In the genomic region with DNA sequence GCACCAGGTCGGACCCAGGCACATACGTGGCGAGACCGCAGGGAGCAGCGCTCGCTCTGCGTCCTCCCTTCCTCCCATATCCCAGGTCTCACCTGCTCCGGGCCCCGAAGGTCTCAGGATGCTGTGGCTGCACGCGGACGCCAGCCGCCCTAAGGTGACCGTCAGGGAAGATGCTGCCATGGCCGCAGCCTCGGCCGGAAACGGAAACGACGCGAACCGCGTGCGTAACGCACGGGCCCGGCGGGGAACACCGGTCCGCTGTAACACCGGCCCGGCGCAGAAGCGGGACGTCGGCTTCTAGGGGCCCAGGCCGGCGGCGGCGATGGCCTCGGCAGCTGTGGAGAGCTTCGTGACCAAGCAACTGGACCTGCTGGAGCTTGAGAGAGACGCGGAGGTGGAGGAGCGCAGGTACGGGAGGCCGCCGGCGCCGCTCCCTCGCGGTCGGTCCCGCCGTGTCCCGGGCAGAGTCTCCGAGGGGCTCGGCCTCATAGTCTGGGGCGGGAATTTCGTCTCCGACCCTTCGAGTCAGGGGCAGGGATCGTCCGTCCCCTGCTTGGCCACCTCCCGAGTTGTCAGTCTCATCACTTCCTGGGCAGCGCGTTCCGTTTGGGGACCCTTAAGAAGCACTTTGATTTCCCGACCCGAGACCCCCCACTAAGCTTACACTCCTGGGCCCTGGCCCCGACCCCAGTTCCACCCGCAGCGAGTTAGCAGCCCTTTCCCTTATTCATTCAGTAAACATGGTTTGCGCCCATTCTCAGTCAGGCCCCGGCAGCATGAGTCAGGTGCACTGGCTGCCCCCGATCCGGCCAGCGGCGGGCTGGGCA, we compare ENCODE assay signal across 8 cellular contexts. TPM values are rescaled to one million over a fixed set of nuclear protein-coding genes. Genes with fewer than 3 reads are reported as not detected.
A peak's percentile ranks its signal among the peaks of the same experiment; 100 is the strongest.
DNase-seq lines count a peak whose midpoint lies in the region; ATAC-seq, FAIRE-seq and TF ChIP-seq lines count a peak whose summit lies in the region.

IGHMBP2 (plus strand) TSS at position 261 of the 827 bp plus-strand sequence; CDS start at position 323, 62 bp downstream.
MRPL21 (minus strand) TSS at position 202 of the 827 bp plus-strand sequence; CDS start at position 180, 22 bp downstream.

- no peaks in the 10 kb centered on the region for H3K9me3 Mint-ChIP-seq in central memory CD8-positive, alpha-beta T cell

- H3K79me2 ChIP-seq in keratinocyte (ENCODE audit: control insufficient read depth, insufficient read depth, low read length), result peaks cover 56% of the 10 kb centered on the region

- no peaks in the 10 kb centered on the region for H3K27me3 ChIP-seq in keratinocyte (ENCODE audit: control insufficient read depth, extremely low read depth, insufficient read depth, low read length)

- no peaks in the 10 kb centered on the region for H3K9me1 ChIP-seq in keratinocyte (ENCODE audit: control insufficient read depth, extremely low read depth, insufficient read depth, low read length)

- H3K27ac ChIP-seq in keratinocyte (ENCODE audit: control insufficient read depth, insufficient read depth, low read length), result peak within 1 kb of the TSS; percentile 84

- peaks cover 19% of the 10 kb centered on the region for H3K4me1 ChIP-seq in keratinocyte (ENCODE audit: control insufficient read depth, extremely low read depth, insufficient read depth, low read length)

- peaks cover 58% of the 10 kb centered on the region for H3K4me1 Mint-ChIP-seq in central memory CD8-positive, alpha-beta T cell

- peaks cover 39% of the 10 kb centered on the region for H3K36me3 Mint-ChIP-seq in central memory CD8-positive, alpha-beta T cell (ENCODE audit: insufficient read depth)

- dilution Hi-C loops in keratinocyte (cut with MboI; ENCODE audit: extremely low pct_ligation_motif_present, low sequenced_read_pairs), result no loop called here

- DNase-seq in SIG-M5 treated with dmso at 0.1 percent for 504 hours (lab: John Stamatoyannopoulos, UW; ENCODE audit: unreplicated experiment) (peak; percentile 65), SIG-M5 (lab: John Stamatoyannopoulos, UW) (no peak), NCI-H2196 treated with DMSO at 0.1 percent for 48 hours (lab: John Stamatoyannopoulos, UW; ENCODE audit: unreplicated experiment) (peak; percentile 63), keratinocyte (ENCODE audit: low read depth, low spot score) (no peak)
- DNase-seq in activated CD4-positive, CD25-positive, alpha-beta regulatory T cell treated with anti-CD3 and anti-CD28 coated beads, Interleukin-2, amount 50 U/mL, for 16 hours (ENCODE audit: low read depth, low spot score), result peak; percentile 74
- DNase-seq in central memory CD8-positive, alpha-beta T cell (ENCODE audit: low spot score in 2 of 2), result peak; percentile 74 to 82
- DNase-seq in stimulated activated CD4-positive, alpha-beta T cell treated with anti-CD3 and anti-CD28 coated beads, Interleukin-15, amount 100 ng/mL, for 1 hour (ENCODE audit: low read depth in 1 of 2, low spot score in 1 of 2), result peak; percentile 69 to 82

- TF ChIP-seq CTCF in keratinocyte (optimal IDR thresholded peaks at IDR 0.05 in 1 of 3, IDR thresholded peaks at IDR 0.05 in 1 of 3, conservative IDR thresholded peaks at IDR 0.05 in 1 of 3; ENCODE audit: extremely low read depth in 1 of 3, insufficient read depth in 2 of 3, low read length in 3 of 3), result no peak

- no peak for FAIRE-seq in keratinocyte (lab: Jason Lieb, UNC)

- peak within 1 kb of the TSS; percentile 99 for H3K27ac Mint-ChIP-seq in central memory CD8-positive, alpha-beta T cell (ENCODE audit: low read depth)

- H3K27me3 Mint-ChIP-seq in central memory CD8-positive, alpha-beta T cell, result no peaks in the 10 kb centered on the region

- H3K4me3 ChIP-seq in keratinocyte (ENCODE audit: control insufficient read depth in 2 of 3, extremely low read depth in 1 of 3, insufficient read depth in 2 of 3, low read depth in 1 of 3, low read length in 3 of 3), result peak within 1 kb of the TSS; percentile 53 to 96 (median 92)

- peak within 1 kb of the TSS; percentile 99 for H2AFZ ChIP-seq in keratinocyte (ENCODE audit: control insufficient read depth, low read length)

- H3K9me3 ChIP-seq in keratinocyte (ENCODE audit: control insufficient read depth, low read depth, low read length), result no peaks in the 10 kb centered on the region

- peak within 1 kb of the TSS; percentile 94 for H3K9ac ChIP-seq in keratinocyte (ENCODE audit: control insufficient read depth, extremely low read depth, insufficient read depth, low read length)

- peak within 1 kb of the TSS; percentile 99 for H3K4me3 Mint-ChIP-seq in central memory CD8-positive, alpha-beta T cell

- no peaks in the 10 kb centered on the region for H4K20me1 ChIP-seq in keratinocyte (ENCODE audit: control insufficient read depth, extremely low read depth, insufficient read depth, low read length)

- peak within 1 kb of the TSS; percentile 93 for H3K4me2 ChIP-seq in keratinocyte (ENCODE audit: control insufficient read depth, extremely low read depth, insufficient read depth, low read depth, low read length)

- ATAC-seq in HG03039 (IDR thresholded peaks at IDR 0.05; ENCODE audit: unreplicated experiment), result peak; percentile 84
- peak; percentile 89 for ATAC-seq in central memory CD8-positive, alpha-beta T cell (replicated peaks; ENCODE audit: extremely low read depth, poor library complexity, severe bottlenecking)

- peaks cover 21 to 23% of the 10 kb centered on the region in 2 experiments for H3K36me3 ChIP-seq in keratinocyte (ENCODE audit: control insufficient read depth in 2 of 2, extremely low read depth in 1 of 2, insufficient read depth in 2 of 2, low read length in 2 of 2)

RNA-seq across cellular contexts. Expression of gene IGHMBP2, which starts in this region (rescaled TPM):
- polyA plus RNA-seq in keratinocyte, result 6.2 to 10.0 TPM (median 7.3 TPM) in 3 replicates
- polyA plus RNA-seq in keratinocyte (2011; ENCODE audit: low read depth), result 8.5 TPM
- polyA plus RNA-seq in keratinocyte (2011; cell fraction: cytosol; rRNA removed), result 4.2 and 7.1 TPM in 2 replicates
- polyA plus RNA-seq in keratinocyte (2011; cell fraction: nucleus; rRNA removed), result 21.3 and 27.7 TPM in 2 replicates
- 6.8 and 7.4 TPM in 2 replicates for polyA plus RNA-seq in keratinocyte (2012; ENCODE audit: low replicate concordance)
- 8.4 to 19.3 TPM (median 12.9 TPM) in 3 replicates for polyA minus RNA-seq in keratinocyte
- 8.1 TPM for polyA minus RNA-seq in keratinocyte (2011; cell fraction: cytosol; rRNA and poly(A)+ RNA removed)
- 12.2 and 14.3 TPM in 2 replicates for polyA minus RNA-seq in keratinocyte (2011; cell fraction: nucleus; rRNA and poly(A)+ RNA removed)

RNA-seq across cellular contexts. Expression of gene MRPL21, which starts in this region (rescaled TPM):
- polyA plus RNA-seq in keratinocyte, result 85.8 to 120 TPM (median 115 TPM) in 3 replicates
- polyA plus RNA-seq in keratinocyte (2011; ENCODE audit: low read depth), result 39.1 TPM
- polyA plus RNA-seq in keratinocyte (2011; cell fraction: cytosol; rRNA removed), result 69.4 and 91.8 TPM in 2 replicates
- 38.2 and 40.5 TPM in 2 replicates for polyA plus RNA-seq in keratinocyte (2011; cell fraction: nucleus; rRNA removed)
- polyA plus RNA-seq in keratinocyte (2012; ENCODE audit: low replicate concordance), result 65.3 and 103 TPM in 2 replicates
- 26.2 to 34.7 TPM (median 31.8 TPM) in 3 replicates for polyA minus RNA-seq in keratinocyte
- polyA minus RNA-seq in keratinocyte (2011; cell fraction: cytosol; rRNA and poly(A)+ RNA removed), result 67.5 TPM
- polyA minus RNA-seq in keratinocyte (2011; cell fraction: nucleus; rRNA and poly(A)+ RNA removed), result 12.7 and 12.9 TPM in 2 replicates

Comparison
In these comparisons a context has a peak if more than half of its experiments do, and no peak if none do; other contexts are left out.
1. DNase-seq: peak in SIG-M5 treated with dmso at 0.1 percent for 504 hours (single experiment), NCI-H2196 treated with DMSO at 0.1 percent for 48 hours (single experiment), activated CD4-positive, CD25-positive, alpha-beta regulatory T cell treated with anti-CD3 and anti-CD28 coated beads, Interleukin-2, amount 50 U/mL, for 16 hours (single experiment), central memory CD8-positive, alpha-beta T cell (2 of 2) and stimulated activated CD4-positive, alpha-beta T cell treated with anti-CD3 and anti-CD28 coated beads, Interleukin-15, amount 100 ng/mL, for 1 hour (2 of 2); none in SIG-M5 (single experiment) and keratinocyte (single experiment).